ENCODE assay signal across 30 cellular contexts in the genomic region with DNA sequence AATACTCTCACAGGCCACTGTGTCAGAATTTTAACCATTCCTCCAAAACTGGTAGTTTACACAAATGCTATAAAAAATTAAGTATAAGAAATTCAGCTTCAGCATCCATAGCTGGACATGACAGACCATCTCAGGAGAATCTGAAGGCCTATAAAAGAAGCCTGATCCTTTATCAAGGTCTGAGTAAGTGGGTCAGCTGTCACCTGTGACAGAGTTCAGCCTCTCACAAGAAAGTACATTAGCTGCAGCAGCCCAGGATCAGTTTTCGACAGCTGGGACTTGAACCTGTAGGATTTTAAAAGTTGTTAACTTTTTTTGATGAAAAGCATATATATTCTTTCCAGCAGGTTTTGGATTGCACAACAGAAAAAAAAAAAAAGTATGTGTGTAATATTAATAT.
"Had no signal": no experiment of that assay in that cellular context is flagged by ENCODE, and none has a peak within 500 bp of the region (broad histone marks: within the 10 kb centered on the region; RNA-seq: fewer than 3 reads in every experiment).

No MANE protein-coding gene starts in this region.

- H3K27ac ChIP-seq: breast epithelium, SK-N-MC had no signal

- H3K27me3 ChIP-seq: adrenal gland, body of pancreas, breast epithelium, MG63 had no signal

- H3K4me1 ChIP-seq: breast epithelium had no signal

- H3K27ac Mint-ChIP-seq: activated CD4-positive, alpha-beta T cell treated with anti-CD3 and anti-CD28 coated beads for 36 hours; activated CD4-positive, alpha-beta T cell treated with anti-CD3 and anti-CD28 coated beads, Interleukin-2, amount 10 ng/mL, durations not matched to agents 7 days and 5 days; activated CD8-positive, alpha-beta T cell treated with anti-CD3 and anti-CD28 coated beads, Interleukin-2, amount 10 ng/mL, durations not matched to agents 7 days and 5 days; activated naive CD4-positive, alpha-beta T cell treated with anti-CD3 and anti-CD28 coated beads, Interleukin-2, amount 50 U/mL, for 72 hours; activated T-cell treated with anti-CD3 and anti-CD28 coated beads, Interleukin-2, amount 50 U/mL, for 24 hours; activated T-helper 2 cell treated with anti-CD3 and anti-CD28 coated beads, Interferon-gamma antibody, Interleukin-2, Interleukin-4, amounts not matched to agents 10 μg/mL and 5 μg/mL and 100 μg/mL, durations not matched to agents 14 hours and 24 hours and 36 hours; T-helper 2 cell treated with Interferon-gamma antibody and Interleukin-4, amounts not matched to agents 5 μg/mL and 100 μg/mL, for 36 hours had no signal

- H3K9me3 ChIP-seq: adrenal gland, body of pancreas, breast epithelium, MG63 had no signal

- H3K9me3 Mint-ChIP-seq: activated T-cell treated with anti-CD3 and anti-CD28 coated beads, Interleukin-2, amount 50 U/mL, for 24 hours; activated T-helper 2 cell treated with anti-CD3 and anti-CD28 coated beads, Interferon-gamma antibody, Interleukin-2, Interleukin-4, amounts not matched to agents 10 μg/mL and 5 μg/mL and 100 μg/mL, durations not matched to agents 14 hours and 24 hours and 36 hours; WTC11 had no signal

- H3K36me3 Mint-ChIP-seq: activated naive CD4-positive, alpha-beta T cell treated with anti-CD3 and anti-CD28 coated beads, Interleukin-2, amount 50 U/mL, for 72 hours; WTC11 had no signal

- DNase-seq: activated CD4-positive, alpha-beta T cell treated with anti-CD3 and anti-CD28 coated beads for 36 hours; activated CD4-positive, alpha-beta T cell treated with anti-CD3 and anti-CD28 coated beads, Interleukin-2, amount 10 ng/mL, durations not matched to agents 7 days and 5 days; activated CD4-positive, alpha-beta T cell treated with anti-CD3 and anti-CD28 coated beads, Interleukin-2, amount 50 U/mL, for 48 hours; activated CD8-positive, alpha-beta T cell treated with anti-CD3 and anti-CD28 coated beads, Interleukin-2, amount 10 ng/mL, durations not matched to agents 7 days and 5 days; activated gamma-delta T cell; activated naive CD4-positive, alpha-beta T cell treated with Interleukin-2 at 50 U/mL for 16 hours; activated T-cell treated with anti-CD3 and anti-CD28 coated beads, Interleukin-2, amount 50 U/mL, for 24 hours; adrenal gland; body of pancreas; Karpas-422; KBM-7; MG63; NCI-H1048; NCI-H1105 treated with DMSO at 0.1 percent for 48 hours; NCI-H1436; NCI-H1694; NCI-H1930; NCI-H2081 treated with DMSO at 0.1 percent for 48 hours; NCI-H2171; NCI-H510A; NCI-H69; NK-92 treated with Interleukin-12 subunit alpha and Interleukin-12 subunit beta, amount 100 ng/mL, for 24 hours; Right ventricle myocardium superior had no signal

- ATAC-seq: activated CD4-positive, alpha-beta T cell treated with anti-CD3 and anti-CD28 coated beads for 36 hours; activated CD4-positive, CD25-positive, alpha-beta regulatory T cell treated with anti-CD3 and anti-CD28 coated beads, Interleukin-2, amount 50 U/mL, for 24 hours; activated CD8-positive, alpha-beta T cell treated with anti-CD3 and anti-CD28 coated beads, Interleukin-2, amount 10 ng/mL, durations not matched to agents 7 days and 5 days; activated naive CD4-positive, alpha-beta T cell treated with anti-CD3 and anti-CD28 coated beads, Interleukin-2, amount 50 U/mL, for 72 hours; body of pancreas; WTC11 had no signal

- H3K4me3 Mint-ChIP-seq: activated CD4-positive, alpha-beta T cell treated with anti-CD3 and anti-CD28 coated beads for 36 hours; activated CD4-positive, alpha-beta T cell treated with anti-CD3 and anti-CD28 coated beads, Interleukin-2, amount 10 ng/mL, durations not matched to agents 7 days and 5 days; activated CD8-positive, alpha-beta T cell treated with anti-CD3 and anti-CD28 coated beads, Interleukin-2, amount 10 ng/mL, durations not matched to agents 7 days and 5 days; activated T-cell treated with anti-CD3 and anti-CD28 coated beads, Interleukin-2, amount 50 U/mL, for 24 hours; T-helper 2 cell treated with Interferon-gamma antibody and Interleukin-4, amounts not matched to agents 5 μg/mL and 100 μg/mL, for 36 hours; WTC11 had no signal

- H3K27me3 Mint-ChIP-seq: activated CD4-positive, alpha-beta T cell treated with anti-CD3 and anti-CD28 coated beads for 36 hours; activated CD4-positive, alpha-beta T cell treated with anti-CD3 and anti-CD28 coated beads, Interleukin-2, amount 10 ng/mL, durations not matched to agents 7 days and 5 days; activated T-cell treated with anti-CD3 and anti-CD28 coated beads, Interleukin-2, amount 50 U/mL, for 24 hours had no signal

- H3K4me3 ChIP-seq: adrenal gland, body of pancreas, breast epithelium, MG63, SK-N-MC had no signal

- H3K36me3 ChIP-seq: adrenal gland, breast epithelium, MG63 had no signal
